ENCODE assay signal across 9 cellular contexts in genomic region chr15:60917469-60918130, GRCh38.
DNase-seq lines count a peak whose midpoint lies in the region; ATAC-seq, FAIRE-seq and TF ChIP-seq lines count a peak whose summit lies in the region.
"Had no signal": no experiment of that assay in that cellular context is flagged by ENCODE, and none has a peak within 500 bp of the region (broad histone marks: within the 10 kb centered on the region; RNA-seq: fewer than 3 reads in every experiment).

No MANE protein-coding gene starts in this region.

- H3K9ac ChIP-seq in HepG2 (ENCODE audit: insufficient read depth, low read depth, low read length) (no peak overlapping the region), skeletal muscle satellite cell (ENCODE audit: low read depth, low read length) (peak overlapping the region; percentile 21), MM.1S (ENCODE audit: low read length) (no peak overlapping the region)

- TF ChIP-seq RAD21 in HepG2 (CRISPR knock-in tag; IDR thresholded peaks at IDR 0.05): no peak

- peak overlapping the region in 1 of 3 experiments; percentile 27; a peak in 2 of 6 replicates for H3K4me3 ChIP-seq in HepG2 (replicated peaks in 1 of 3; ENCODE audit: insufficient read depth in 1 of 3, low read depth in 2 of 3, low read length in 3 of 3)
- no peak overlapping the region for H3K4me3 ChIP-seq in skeletal muscle satellite cell (ENCODE audit: low read length)
- H3K4me3 ChIP-seq in MM.1S (ENCODE audit: low read length): no peak overlapping the region

- H3K4me2 ChIP-seq in HepG2 (ENCODE audit: low read depth, low read length) (peak overlapping the region; percentile 50), skeletal muscle satellite cell (ENCODE audit: low read length) (peak overlapping the region; percentile 38), MM.1S (ENCODE audit: low read depth, low read length) (no peak overlapping the region)

- no peak for TF ChIP-seq CTCF in HepG2 (CRISPR knock-in tag; IDR thresholded peaks at IDR 0.05)
- TF ChIP-seq CTCF in MM.1S (IDR thresholded peaks at IDR 0.05; ENCODE audit: low read length): no peak

- no TSS peak for BruUV-seq in HepG2 (replicated peaks; lab: Mats Ljungman, UMichigan)

- peaks cover 0 to 20% of the 10 kb centered on the region in 2 experiments; a peak in 1 of 5 replicates for H3K27me3 ChIP-seq in HepG2 (ENCODE audit: control insufficient read depth in 1 of 2, insufficient read depth in 2 of 2, low read length in 2 of 2)
- H3K27me3 ChIP-seq in skeletal muscle satellite cell (ENCODE audit: control insufficient read depth, insufficient read depth, low read length): no peaks in the 10 kb centered on the region
- H3K27me3 ChIP-seq in MM.1S (replicated peaks; ENCODE audit: insufficient read depth, low read length): no peaks in the 10 kb centered on the region

- 21% methylated on average over 15 of the region's 16 CpGs for WGBS in HepG2 (ENCODE audit: low lambda C conversion rate)

- no peaks in the 10 kb centered on the region for H3K9me3 ChIP-seq in HepG2 (ENCODE audit: low read length)
- no peaks in the 10 kb centered on the region for H3K9me3 ChIP-seq in skeletal muscle satellite cell (replicated peaks; ENCODE audit: low read length)
- H3K9me3 ChIP-seq in MM.1S (replicated peaks; ENCODE audit: insufficient read depth, low read length): no peaks in the 10 kb centered on the region

- H2AFZ ChIP-seq in HepG2 (ENCODE audit: low read length) (no peak overlapping the region), MM.1S (ENCODE audit: low read length) (no peak overlapping the region)

- H3K27ac ChIP-seq in cingulate gyrus (ENCODE audit: low read depth, low read length) (peak overlapping the region; percentile 71), HepG2 (ENCODE audit: extremely low read length, insufficient read depth, low read length) (no peak overlapping the region), MM.1S (ENCODE audit: low read length) (no peak overlapping the region)

- no peaks in the 10 kb centered on the region for H3K9me2 ChIP-seq in MM.1S (replicated peaks; ENCODE audit: insufficient read depth, low read length)

- H3K36me3 ChIP-seq in HepG2 (replicated peaks in 1 of 2; ENCODE audit: control insufficient read depth in 1 of 2, insufficient read depth in 2 of 2, low read length in 2 of 2) (no peaks in the 10 kb centered on the region), skeletal muscle satellite cell (ENCODE audit: insufficient read depth, low read length) (no peaks in the 10 kb centered on the region), MM.1S (replicated peaks; ENCODE audit: insufficient read depth, low read length) (no peaks in the 10 kb centered on the region)

- H3K4me1 ChIP-seq in HepG2 (ENCODE audit: insufficient read depth, low read length) (peaks cover 28% of the 10 kb centered on the region), skeletal muscle satellite cell (ENCODE audit: control insufficient read depth, insufficient read depth, low read length) (peaks cover 8% of the 10 kb centered on the region), MM.1S (ENCODE audit: low read length) (peaks cover 4% of the 10 kb centered on the region)

- FAIRE-seq in HepG2 (lab: Jason Lieb, UNC): no peak

- H3K79me2 ChIP-seq in HepG2 (ENCODE audit: insufficient read depth, low read length) (no peaks in the 10 kb centered on the region), MM.1S (ENCODE audit: low read length) (no peaks in the 10 kb centered on the region)

- H4K20me1 ChIP-seq in HepG2 (ENCODE audit: insufficient read depth, low read length) (no peaks in the 10 kb centered on the region), MM.1S (ENCODE audit: insufficient read depth, low read length) (no peaks in the 10 kb centered on the region)

- no peaks in the 10 kb centered on the region for H3F3A ChIP-seq in MM.1S (ENCODE audit: insufficient read depth, low read length)

- DNase-seq in GM03348 (ENCODE audit: low spot score) (peak; percentile 66), HepG2 (ENCODE audit: low spot score) (no peak), NCI-H345 treated with DMSO at 0.1 percent for 48 hours (lab: John Stamatoyannopoulos, UW; ENCODE audit: unreplicated experiment) (no peak), RPMI8226 (no peak), retina (no peak), MM.1S (no peak)
- DNase-seq: cortex of kidney had no signal

- ATAC-seq in HepG2: peak; percentile 48

- in situ Hi-C loops in HepG2 (cut with HindIII; ENCODE audit: extremely low pct_ligation_motif_present, low pct_unique_long_range_greater_than_20kb): loop anchor here (5.0 kb wide), 1 partner anchor 330 kb away; no protein-coding TSS in a partner anchor

- POLR2A ChIA-PET in HepG2 (lab: Yijun Ruan, JAX): interaction anchor here (1.4 to 1.5 kb wide), 3 partner anchors 15 to 327 kb away, joined by 3 to 7 read pairs (median 3); no protein-coding TSS in a partner anchor

- intact Hi-C loops in HepG2 (cut with micrococcal nuclease; ENCODE audit: unreplicated experiment): loop anchor here (1.0 to 5.0 kb wide), 4 partner anchors 245 to 409 kb away; no protein-coding TSS in a partner anchor

- CTCF ChIA-PET in HepG2 (lab: Yijun Ruan, JAX; ENCODE audit: low intra/inter-chr PET ratio, low total read pairs): interaction anchor here (1.3 to 2.4 kb wide), 5 partner anchors 245 to 410 kb away, joined by 3 to 42 read pairs (median 6); no protein-coding TSS in a partner anchor

- TF ChIP-seq EP300 in HepG2 (IDR thresholded peaks at IDR 0.05; ENCODE audit: low read depth in 2 of 2, low read length in 2 of 2) (no peak), HepG2 (CRISPR knock-in tag; IDR thresholded peaks at IDR 0.05; ENCODE audit: borderline replicate concordance) (no peak)

- no peak for TF ChIP-seq POLR2A in HepG2 (IDR thresholded peaks at IDR 0.05; ENCODE audit: insufficient read depth in 1 of 2, low read depth in 2 of 2, low read length in 2 of 2)

TF ChIP-seq in HepG2, 621 proteins besides CTCF, POLR2A, EP300 and RAD21:
- TF ChIP-seq ZSCAN31 (CRISPR knock-in tag; IDR thresholded peaks at IDR 0.05; ENCODE audit: low read depth) (no peak), REL (CRISPR knock-in tag; conservative IDR thresholded peaks at IDR 0.05) (no peak), MZF1 (CRISPR knock-in tag; IDR thresholded peaks at IDR 0.05; ENCODE audit: borderline replicate concordance) (no peak), FOXJ3 (CRISPR knock-in tag; IDR thresholded peaks at IDR 0.05; ENCODE audit: borderline replicate concordance) (no peak), CBX1 (IDR thresholded peaks at IDR 0.05; ENCODE audit: low read depth) (no peak), ZSCAN29 (CRISPR knock-in tag; conservative IDR thresholded peaks at IDR 0.05) (no peak), ZNF678 (CRISPR knock-in tag; IDR thresholded peaks at IDR 0.05) (no peak), HNRNPH1 (optimal IDR thresholded peaks at IDR 0.05; ENCODE audit: low read depth, low read length) (no peak), PBX2 (CRISPR knock-in tag; IDR thresholded peaks at IDR 0.05) (no peak), ZNF44 (CRISPR knock-in tag; IDR thresholded peaks at IDR 0.05) (no peak), KLF11 (CRISPR knock-in tag; IDR thresholded peaks at IDR 0.05) (no peak), YEATS2 (CRISPR knock-in tag; IDR thresholded peaks at IDR 0.05; ENCODE audit: borderline replicate concordance) (no peak)
- TF ChIP-seq, protein P1, sequence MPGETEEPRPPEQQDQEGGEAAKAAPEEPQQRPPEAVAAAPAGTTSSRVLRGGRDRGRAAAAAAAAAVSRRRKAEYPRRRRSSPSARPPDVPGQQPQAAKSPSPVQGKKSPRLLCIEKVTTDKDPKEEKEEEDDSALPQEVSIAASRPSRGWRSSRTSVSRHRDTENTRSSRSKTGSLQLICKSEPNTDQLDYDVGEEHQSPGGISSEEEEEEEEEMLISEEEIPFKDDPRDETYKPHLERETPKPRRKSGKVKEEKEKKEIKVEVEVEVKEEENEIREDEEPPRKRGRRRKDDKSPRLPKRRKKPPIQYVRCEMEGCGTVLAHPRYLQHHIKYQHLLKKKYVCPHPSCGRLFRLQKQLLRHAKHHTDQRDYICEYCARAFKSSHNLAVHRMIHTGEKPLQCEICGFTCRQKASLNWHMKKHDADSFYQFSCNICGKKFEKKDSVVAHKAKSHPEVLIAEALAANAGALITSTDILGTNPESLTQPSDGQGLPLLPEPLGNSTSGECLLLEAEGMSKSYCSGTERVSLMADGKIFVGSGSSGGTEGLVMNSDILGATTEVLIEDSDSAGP (CRISPR knock-in tag; IDR thresholded peaks at IDR 0.05; ENCODE audit: borderline replicate concordance): no peak
